In the genomic region with DNA sequence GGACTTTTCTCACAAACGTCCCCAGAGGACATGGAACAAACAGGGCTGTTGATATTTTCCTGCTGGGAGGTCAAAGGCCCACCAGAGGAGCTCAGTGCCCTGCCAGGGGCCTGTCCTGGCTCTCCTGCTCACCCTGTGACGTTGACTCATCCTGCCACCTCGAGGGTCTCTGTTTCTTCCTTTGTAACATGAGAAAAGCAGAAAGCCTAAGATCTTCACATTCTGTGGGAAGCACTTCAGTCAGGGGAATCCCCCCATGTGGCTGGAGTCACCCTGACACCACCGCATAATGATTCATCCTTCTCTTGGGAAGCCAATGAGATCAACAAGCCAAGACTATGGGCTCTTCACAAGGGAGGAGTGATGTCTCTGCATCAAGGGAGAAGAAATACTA, we compare ENCODE assay signal across 7 cellular contexts.
A peak's percentile ranks its signal among the peaks of the same experiment; 100 is the strongest.
DNase-seq lines count a peak whose midpoint lies in the region; ATAC-seq, FAIRE-seq and TF ChIP-seq lines count a peak whose summit lies in the region.

No MANE protein-coding gene starts in this region.

- H3K36me3 ChIP-seq in small intestine (ENCODE audit: control insufficient read depth in 2 of 2, insufficient read depth in 2 of 2, low read length in 2 of 2), result no peaks in the 10 kb centered on the region

- DNase-seq in H54 (ENCODE audit: insufficient read length, low spot score) (peak; percentile 69), epithelial cell of proximal tubule (ENCODE audit: low read depth) (peak; percentile 61), globus pallidus (ENCODE audit: low spot score) (no peak), small intestine (no peak)
- peak; percentile 71 for DNase-seq in T-helper 2 cell treated with Interferon-gamma antibody and Interleukin-4, amounts not matched to agents 5 μg/mL and 100 μg/mL, for 36 hours (ENCODE audit: low spot score)
- peak in 2 of 3 donors; percentile 38 to 50 for DNase-seq in stimulated activated CD4-positive, alpha-beta T cell treated with anti-CD3 and anti-CD28 coated beads, TNF-alpha, amount 100 ng/mL, for 48 hours (ENCODE audit: low read depth in 3 of 3)

- no peaks in the 10 kb centered on the region for H3K4me1 ChIP-seq in small intestine (ENCODE audit: control insufficient read depth in 2 of 2, insufficient read depth in 1 of 2, low read depth in 1 of 2, low read length in 1 of 2)

- H3K36me3 Mint-ChIP-seq in T-helper 2 cell treated with Interferon-gamma antibody and Interleukin-4, amounts not matched to agents 5 μg/mL and 100 μg/mL, for 36 hours (ENCODE audit: low read depth), result no peaks in the 10 kb centered on the region

- H3K4me3 ChIP-seq in epithelial cell of proximal tubule (ENCODE audit: low read depth, low read length), result no peak overlapping the region
- H3K4me3 ChIP-seq in small intestine (ENCODE audit: low read depth in 1 of 2, low read length in 2 of 2), result no peak overlapping the region

- peaks cover 3% of the 10 kb centered on the region for H3K9me3 Mint-ChIP-seq in T-helper 2 cell treated with Interferon-gamma antibody and Interleukin-4, amounts not matched to agents 5 μg/mL and 100 μg/mL, for 36 hours

- WGBS in small intestine, 3 donors, result 35 to 45% (median 39%) methylated on average over 4 of the region's 4 CpGs

- no peak for TF ChIP-seq CTCF in epithelial cell of proximal tubule (conservative IDR thresholded peaks at IDR 0.05; ENCODE audit: low read depth, low read length)

- no peaks in the 10 kb centered on the region for H3K9me3 ChIP-seq in small intestine (ENCODE audit: control insufficient read depth, low read depth)

- H3K4me1 Mint-ChIP-seq in T-helper 2 cell treated with Interferon-gamma antibody and Interleukin-4, amounts not matched to agents 5 μg/mL and 100 μg/mL, for 36 hours (ENCODE audit: low read depth), result peaks cover 28% of the 10 kb centered on the region

- H3K27ac ChIP-seq in small intestine (ENCODE audit: low read depth in 1 of 2, low read length in 1 of 2), result no peak overlapping the region

- H3K27me3 ChIP-seq in small intestine (ENCODE audit: control insufficient read depth in 2 of 2, insufficient read depth in 2 of 2, low read length in 2 of 2), result no peaks in the 10 kb centered on the region

- no peak for TF ChIP-seq POLR2A in H54 (IDR thresholded peaks at IDR 0.05; ENCODE audit: low read depth, low read length)

- H3K27me3 Mint-ChIP-seq in T-helper 2 cell treated with Interferon-gamma antibody and Interleukin-4, amounts not matched to agents 5 μg/mL and 100 μg/mL, for 36 hours (ENCODE audit: low read depth), result peaks cover 4% of the 10 kb centered on the region

- H3K4me3 Mint-ChIP-seq in T-helper 2 cell treated with Interferon-gamma antibody and Interleukin-4, amounts not matched to agents 5 μg/mL and 100 μg/mL, for 36 hours, result no peak overlapping the region

- ATAC-seq in GM19328 (IDR thresholded peaks at IDR 0.05; ENCODE audit: unreplicated experiment), result no peak

- FAIRE-seq in H54 (lab: Jason Lieb, UNC) (no peak), small intestine (lab: Jason Lieb, UNC) (no peak)

- peak overlapping the region; percentile 10 for H3K27ac Mint-ChIP-seq in T-helper 2 cell treated with Interferon-gamma antibody and Interleukin-4, amounts not matched to agents 5 μg/mL and 100 μg/mL, for 36 hours

Comparison
In these comparisons a context has a peak if more than half of its experiments do, and no peak if none do; other contexts are left out.
1. DNase-seq: peak in H54 (single experiment), T-helper 2 cell treated with Interferon-gamma antibody and Interleukin-4, amounts not matched to agents 5 μg/mL and 100 μg/mL, for 36 hours (single experiment), epithelial cell of proximal tubule (single experiment) and stimulated activated CD4-positive, alpha-beta T cell treated with anti-CD3 and anti-CD28 coated beads, TNF-alpha, amount 100 ng/mL, for 48 hours (2 of 3); none in globus pallidus (single experiment) and small intestine (single experiment).